In genomic region chr5:76791461-76791860, GRCh38 we compare ENCODE assay signal across 12 cellular contexts. TPM values are rescaled to one million over a fixed set of nuclear protein-coding genes. Genes with fewer than 3 reads are reported as not detected.
DNase-seq lines count a peak whose midpoint lies in the region; ATAC-seq and TF ChIP-seq lines count a peak whose summit lies in the region.
"Had no signal": no experiment of that assay in that cellular context is flagged by ENCODE, and none has a peak within 500 bp of the region (broad histone marks: within the 10 kb centered on the region; RNA-seq: fewer than 3 reads in every experiment).

No MANE protein-coding gene starts in this region.

- WGBS in right cardiac atrium, result 80% methylated on average over 1 of the region's 1 CpG

- no peaks in the 10 kb centered on the region for H3K36me3 ChIP-seq in neural progenitor cell
- no peaks in the 10 kb centered on the region for H3K36me3 ChIP-seq in mucosa of descending colon (ENCODE audit: low read depth)
- H3K36me3 ChIP-seq: cardiac muscle cell had no signal

- H3K27ac ChIP-seq in right cardiac atrium (ENCODE audit: low read length), result peak overlapping the region; percentile 71
- H3K27ac ChIP-seq in epithelial cell of prostate, result peak overlapping the region; percentile 94
- H3K27ac ChIP-seq in neural progenitor cell, result no peak overlapping the region
- H3K27ac ChIP-seq: cardiac muscle cell had no signal

- DNase-seq in right cardiac atrium, result no peak
- no peak for DNase-seq in cardiac septum (ENCODE audit: low spot score)
- DNase-seq in epithelial cell of prostate (ENCODE audit: low read depth, low spot score), result no peak
- DNase-seq in neural progenitor cell (ENCODE audit: low spot score), result no peak
- no peak for DNase-seq in mucosa of descending colon
- DNase-seq in kidney glomerular epithelial cell (lab: John Stamatoyannopoulos, UW), result no peak
- DNase-seq in hepatic stellate cell (ENCODE audit: low spot score), result no peak
- DNase-seq: activated T-cell treated with anti-CD3 and anti-CD28 coated beads for 4 hours, NCI-H2227 treated with DMSO at 0.1 percent for 48 hours, posterior cingulate gyrus had no signal

- peaks cover 29% of the 10 kb centered on the region for H3K4me1 Mint-ChIP-seq in neural progenitor cell

- H3K36me3 Mint-ChIP-seq in neural progenitor cell, result no peaks in the 10 kb centered on the region

- no peak for TF ChIP-seq CTCF in neural progenitor cell (IDR thresholded peaks at IDR 0.05)
- no peak for TF ChIP-seq CTCF in mucosa of descending colon (IDR thresholded peaks at IDR 0.05)

- peaks cover 6% of the 10 kb centered on the region for H3K4me1 ChIP-seq in right cardiac atrium (ENCODE audit: control insufficient read depth, insufficient read depth, low read length)
- H3K4me1 ChIP-seq in neural progenitor cell, result no peaks in the 10 kb centered on the region
- H3K4me1 ChIP-seq in mucosa of descending colon (ENCODE audit: low read depth), result peaks cover 17% of the 10 kb centered on the region

- H3K4me3 ChIP-seq in right cardiac atrium (ENCODE audit: low read length) (no peak overlapping the region), neural progenitor cell (no peak overlapping the region), mucosa of descending colon (no peak overlapping the region)
- H3K4me3 ChIP-seq: cardiac muscle cell had no signal

- no peak overlapping the region for H3K4me2 ChIP-seq in neural progenitor cell

- no peak overlapping the region for H2AFZ ChIP-seq in neural progenitor cell (replicated peaks)

- H3K27ac Mint-ChIP-seq in neural progenitor cell, result no peak overlapping the region

- H3K27me3 ChIP-seq in right cardiac atrium (ENCODE audit: control insufficient read depth, insufficient read depth), result no peaks in the 10 kb centered on the region
- H3K27me3 ChIP-seq in neural progenitor cell, result no peaks in the 10 kb centered on the region
- H3K27me3 ChIP-seq: cardiac muscle cell had no signal

- peaks cover 9% of the 10 kb centered on the region for H3K9me3 Mint-ChIP-seq in neural progenitor cell

- H3K79me2 ChIP-seq in neural progenitor cell (ENCODE audit: low read depth), result no peaks in the 10 kb centered on the region

- peaks cover 3% of the 10 kb centered on the region for H3K27me3 Mint-ChIP-seq in neural progenitor cell (ENCODE audit: insufficient read depth, low read depth)

- intact Hi-C loops in right cardiac atrium (cut with DNase I) (no loop called here), cardiac septum (cut with DNase I) (no loop called here), mucosa of descending colon (cut with DNase I, micrococcal nuclease) (no loop called here)

- H3F3A ChIP-seq in neural progenitor cell (ENCODE audit: low read depth), result no peaks in the 10 kb centered on the region

- H4K20me1 ChIP-seq in neural progenitor cell (ENCODE audit: low read depth), result no peaks in the 10 kb centered on the region

- H3K4me3 Mint-ChIP-seq in neural progenitor cell, result peak overlapping the region; percentile 42

- no peak for ATAC-seq in right cardiac atrium
- no peak for ATAC-seq in mucosa of descending colon
- no peak for ATAC-seq in GM19452 (IDR thresholded peaks at IDR 0.05; ENCODE audit: unreplicated experiment)

- no peak overlapping the region for H3K9ac ChIP-seq in neural progenitor cell

- H3K9me3 ChIP-seq in right cardiac atrium (ENCODE audit: control insufficient read depth, low read length), result no peaks in the 10 kb centered on the region
- H3K9me3 ChIP-seq in neural progenitor cell (ENCODE audit: low read depth), result no peaks in the 10 kb centered on the region
- no peaks in the 10 kb centered on the region for H3K9me3 ChIP-seq in mucosa of descending colon

RNA-seq across cellular contexts. Expression of gene F2RL1, which starts 27.4 kb away (rescaled TPM):
- total RNA-seq in right cardiac atrium (1 to 10 TPM; 1.3 to 3.3 (median 1.9) TPM), cardiac septum (3.7 TPM), neural progenitor cell (ENCODE audit: low replicate concordance) (9.3 and 10.6 TPM in 2 replicates), mucosa of descending colon (100 to 1,000 TPM in 2 of 3 donors, 10 to 100 TPM in 1; 58.1 to 177 (median 128) TPM)
- 0.68 TPM for polyA plus RNA-seq in right cardiac atrium
- total RNA-seq: cardiac muscle cell had no signal

RNA-seq across cellular contexts. Expression of gene S100Z, which starts 58.4 kb away (rescaled TPM):
- total RNA-seq in right cardiac atrium (not detected), cardiac septum (not detected), neural progenitor cell (ENCODE audit: low replicate concordance) (not detected in 2 replicates), mucosa of descending colon (under 1 TPM in 1 of 3 donors, not detected in 2; 0.78 TPM)
- not detected for polyA plus RNA-seq in right cardiac atrium
